In the genomic region with DNA sequence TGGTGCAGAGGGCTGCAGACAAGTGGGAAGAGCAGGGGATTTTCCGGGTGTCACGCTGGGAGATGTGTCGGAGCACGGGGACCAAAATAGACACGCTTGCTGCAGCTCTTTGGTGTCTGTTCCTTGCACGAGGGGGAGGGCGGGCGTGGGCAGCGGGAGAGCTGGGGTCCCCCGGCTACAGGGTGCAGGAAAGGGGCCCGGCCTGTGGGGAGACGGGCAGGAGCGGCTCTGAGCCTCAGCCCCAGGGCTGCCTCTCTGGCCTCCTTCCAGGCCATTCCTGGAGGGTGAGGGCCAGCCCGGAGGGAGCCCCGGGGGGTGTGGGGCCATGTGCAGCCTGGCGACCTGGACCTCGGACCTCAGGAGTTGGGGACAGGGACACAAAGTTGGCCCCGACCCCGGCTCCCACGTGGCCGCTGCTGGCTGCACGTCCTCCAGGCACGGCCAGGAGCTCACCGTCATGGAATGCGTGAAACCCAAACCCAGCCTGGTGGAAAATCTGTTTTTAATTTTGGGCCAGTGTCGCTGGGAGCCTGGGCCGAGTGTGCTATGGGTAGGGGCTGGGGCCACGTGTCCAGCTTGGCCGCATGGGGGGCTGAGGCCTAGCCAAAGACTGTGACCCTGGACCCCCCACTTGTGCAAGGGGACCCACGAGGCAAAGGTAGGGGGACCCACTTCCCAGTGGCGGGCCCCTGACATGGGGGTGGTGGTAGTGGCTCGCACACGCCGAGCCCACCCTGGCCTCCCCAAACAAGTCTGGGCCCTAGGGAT, we compare ENCODE assay signal across 11 cellular contexts. TPM values are rescaled to one million over a fixed set of nuclear protein-coding genes. Genes with fewer than 3 reads are reported as not detected.
DNase-seq lines count a peak whose midpoint lies in the region; ATAC-seq and TF ChIP-seq lines count a peak whose summit lies in the region.
"Had no signal": no experiment of that assay in that cellular context is flagged by ENCODE, and none has a peak within 500 bp of the region (broad histone marks: within the 10 kb centered on the region; RNA-seq: fewer than 3 reads in every experiment).

No MANE protein-coding gene starts in this region.

- no peaks in the 10 kb centered on the region for H4K20me1 ChIP-seq in fibroblast of lung (ENCODE audit: control insufficient read depth, extremely low read depth, insufficient read depth, low read length)
- H4K20me1 ChIP-seq in neural progenitor cell (ENCODE audit: low read depth) = peaks cover 98% of the 10 kb centered on the region

- no peak for TF ChIP-seq CTCF in Peyer's patch (IDR thresholded peaks at IDR 0.05)
- no peak for TF ChIP-seq CTCF in fibroblast of lung (conservative IDR thresholded peaks at IDR 0.05 in 1 of 2, IDR thresholded peaks at IDR 0.05 in 1 of 2; ENCODE audit: low read depth in 1 of 2, low read length in 2 of 2)
- no peak for TF ChIP-seq CTCF in neural progenitor cell (IDR thresholded peaks at IDR 0.05)
- TF ChIP-seq CTCF in type B pancreatic cell (conservative IDR thresholded peaks at IDR 0.05) = no peak

- H3K27ac Mint-ChIP-seq in neural progenitor cell (no peak overlapping the region), type B pancreatic cell (no peak overlapping the region)
- H3K27ac Mint-ChIP-seq: activated naive CD4-positive, alpha-beta T cell treated with anti-CD3 and anti-CD28 coated beads, Interleukin-2, amount 50 U/mL, for 72 hours; T-helper 1 cell treated with Interleukin-12 subunit alpha and Interleukin-12 subunit beta and Interleukin-4 antibody, amounts not matched to agents 30 μg/mL and 1 μg/mL, for 36 hours had no signal

- peak overlapping the region; percentile 83 for H3K4me2 ChIP-seq in fibroblast of lung (ENCODE audit: extremely low read depth, insufficient read depth, low read length)
- no peak overlapping the region for H3K4me2 ChIP-seq in neural progenitor cell

- H3K36me3 Mint-ChIP-seq in neural progenitor cell (no peaks in the 10 kb centered on the region), type B pancreatic cell (no peaks in the 10 kb centered on the region)
- H3K36me3 Mint-ChIP-seq: activated naive CD4-positive, alpha-beta T cell treated with anti-CD3 and anti-CD28 coated beads, Interleukin-2, amount 50 U/mL, for 72 hours had no signal

- H3K79me2 ChIP-seq in fibroblast of lung (ENCODE audit: control insufficient read depth, insufficient read depth, low read length) (peaks cover 72% of the 10 kb centered on the region), neural progenitor cell (ENCODE audit: low read depth) (peaks cover 89% of the 10 kb centered on the region)

- H3K27me3 Mint-ChIP-seq in neural progenitor cell (ENCODE audit: insufficient read depth, low read depth) = no peaks in the 10 kb centered on the region
- H3K27me3 Mint-ChIP-seq in type B pancreatic cell = no peaks in the 10 kb centered on the region

- TF ChIP-seq POLR2A in Peyer's patch (IDR thresholded peaks at IDR 0.05) = no peak

- H3K36me3 ChIP-seq in Peyer's patch = no peaks in the 10 kb centered on the region
- peaks cover 14% of the 10 kb centered on the region for H3K36me3 ChIP-seq in fibroblast of lung (ENCODE audit: control insufficient read depth, insufficient read depth, low read length)
- H3K36me3 ChIP-seq in neural progenitor cell = no peaks in the 10 kb centered on the region

- H3K27ac ChIP-seq in Peyer's patch (peak overlapping the region in 3 of 4 donors; percentile 65 to 82 (median 69)), fibroblast of lung (ENCODE audit: insufficient read depth, low read length) (peak overlapping the region; percentile 93), neural progenitor cell (peak overlapping the region; percentile 27)

- H3K4me3 Mint-ChIP-seq in neural progenitor cell (no peak overlapping the region), type B pancreatic cell (no peak overlapping the region)
- H3K4me3 Mint-ChIP-seq: T-helper 1 cell treated with Interleukin-12 subunit alpha and Interleukin-12 subunit beta and Interleukin-4 antibody, amounts not matched to agents 30 μg/mL and 1 μg/mL, for 36 hours had no signal

- peak overlapping the region; percentile 51 for H3K9ac ChIP-seq in fibroblast of lung (ENCODE audit: insufficient read depth, low read length)
- H3K9ac ChIP-seq in neural progenitor cell = no peak overlapping the region

- ATAC-seq in HG03095 (IDR thresholded peaks at IDR 0.05; ENCODE audit: unreplicated experiment) = no peak
- ATAC-seq: activated naive CD4-positive, alpha-beta T cell treated with anti-CD3 and anti-CD28 coated beads, Interleukin-2, amount 50 U/mL, for 72 hours had no signal

- H3K4me3 ChIP-seq in Peyer's patch (no peak overlapping the region), fibroblast of lung (replicated peaks in 1 of 4; ENCODE audit: control extremely low read depth in 1 of 4, insufficient read depth in 1 of 4, low read depth in 3 of 4, low read length in 4 of 4) (peak overlapping the region in 1 of 4 experiments; percentile 17), neural progenitor cell (no peak overlapping the region)

- H3K4me1 Mint-ChIP-seq in neural progenitor cell (peaks cover 31% of the 10 kb centered on the region), type B pancreatic cell (ENCODE audit: unreplicated experiment) (peaks cover 10% of the 10 kb centered on the region)

- H2AFZ ChIP-seq in fibroblast of lung (ENCODE audit: low read length) = no peak overlapping the region
- no peak overlapping the region for H2AFZ ChIP-seq in neural progenitor cell (replicated peaks)

- H3K9me3 Mint-ChIP-seq in neural progenitor cell (no peaks in the 10 kb centered on the region), type B pancreatic cell (no peaks in the 10 kb centered on the region)
- H3K9me3 Mint-ChIP-seq: activated naive CD4-positive, alpha-beta T cell treated with anti-CD3 and anti-CD28 coated beads, Interleukin-2, amount 50 U/mL, for 72 hours; T-helper 1 cell treated with Interleukin-12 subunit alpha and Interleukin-12 subunit beta and Interleukin-4 antibody, amounts not matched to agents 30 μg/mL and 1 μg/mL, for 36 hours had no signal

- no peaks in the 10 kb centered on the region for H3K27me3 ChIP-seq in Peyer's patch
- no peaks in the 10 kb centered on the region for H3K27me3 ChIP-seq in fibroblast of lung (ENCODE audit: control insufficient read depth, insufficient read depth, low read length)
- no peaks in the 10 kb centered on the region for H3K27me3 ChIP-seq in neural progenitor cell

- DNase-seq in A172 (ENCODE audit: low spot score) (peak; percentile 44), Peyer's patch (no peak), fibroblast of lung (ENCODE audit: low read depth in 2 of 2) (peak; percentile 44 to 77), neural progenitor cell (ENCODE audit: low spot score) (no peak), 8988T (no peak), type B pancreatic cell (ENCODE audit: extremely low spot score, unreplicated experiment) (no peak)
- DNase-seq in stimulated activated naive CD4-positive, alpha-beta T cell treated with Interleukin-2 at 50 U/mL for 16 hours (lab: John Stamatoyannopoulos, UW) = no peak
- DNase-seq: NCI-H1694 treated with DMSO at 0.1 percent for 48 hours had no signal

- H3F3A ChIP-seq in neural progenitor cell (ENCODE audit: low read depth) = peaks cover 18% of the 10 kb centered on the region

- H3K9me3 ChIP-seq in Peyer's patch = no peaks in the 10 kb centered on the region
- H3K9me3 ChIP-seq in fibroblast of lung (ENCODE audit: control insufficient read depth, insufficient read depth, low read depth, low read length) = no peaks in the 10 kb centered on the region
- H3K9me3 ChIP-seq in neural progenitor cell (ENCODE audit: low read depth) = no peaks in the 10 kb centered on the region

- peaks cover 0 to 72% (median 39%) of the 10 kb centered on the region in 4 donors for H3K4me1 ChIP-seq in Peyer's patch
- H3K4me1 ChIP-seq in fibroblast of lung (ENCODE audit: control insufficient read depth, extremely low read depth, insufficient read depth, low read length) = peaks cover 63% of the 10 kb centered on the region
- peaks cover 15% of the 10 kb centered on the region for H3K4me1 ChIP-seq in neural progenitor cell

RNA-seq across cellular contexts. Expression of a gene that starts 6.6 kb away (rescaled TPM):
- 34.3 and 42.4 TPM in 2 replicates for total RNA-seq in A172 (2014; rRNA removed; shearing (Covaris generic))
- 10 to 100 TPM; 61.8 to 99.9 (median 83.4) TPM for total RNA-seq in Peyer's patch
- 15.4 and 19.7 TPM in 2 replicates for total RNA-seq in fibroblast of lung
- polyA plus RNA-seq in fibroblast of lung = 17.4 and 24.5 TPM in 2 replicates
- 53.0 and 66.0 TPM in 2 replicates for polyA plus RNA-seq in fibroblast of lung (2012)
- 31.5 and 42.5 TPM in 2 replicates for polyA minus RNA-seq in fibroblast of lung (ENCODE audit: low replicate concordance)
- total RNA-seq in neural progenitor cell (ENCODE audit: low replicate concordance) = 13.2 and 60.0 TPM in 2 replicates
- total RNA-seq in type B pancreatic cell (ENCODE audit: low replicate concordance) = 124 and 166 TPM in 2 replicates

RNA-seq across cellular contexts. Expression of a gene that starts 49.6 kb away (rescaled TPM):
- 0.07 and 0.28 TPM in 2 replicates for total RNA-seq in A172 (2014; rRNA removed; shearing (Covaris generic))
- under 1 TPM in 1 of 4 donors, not detected in 3; 0.67 TPM for total RNA-seq in Peyer's patch
- 0.26 and 0.33 TPM in 2 replicates for total RNA-seq in fibroblast of lung
- polyA plus RNA-seq in fibroblast of lung = 0.23 and 0.26 TPM in 2 replicates
- polyA plus RNA-seq in fibroblast of lung (2012) = 0.21 and 0.22 TPM in 2 replicates
- 0.26 and 0.82 TPM in 2 replicates for polyA minus RNA-seq in fibroblast of lung (ENCODE audit: low replicate concordance)
- 0.09 TPM in 1 of 2 replicates, not detected in the other for total RNA-seq in neural progenitor cell (ENCODE audit: low replicate concordance)
- 1.2 and 5.6 TPM in 2 replicates for total RNA-seq in type B pancreatic cell (ENCODE audit: low replicate concordance)

Comparison
In these comparisons a context has a peak if more than half of its experiments do, and no peak if none do; other contexts are left out.
1. DNase-seq: peak in A172 (single experiment) and fibroblast of lung (2 of 2); none in Peyer's patch (0 of 3), neural progenitor cell (single experiment), stimulated activated naive CD4-positive, alpha-beta T cell treated with Interleukin-2 at 50 U/mL for 16 hours (single experiment), 8988T (single experiment) and type B pancreatic cell (single experiment).
2. H3K27ac ChIP-seq: peak in every context shown above with its lines; median percentile 93 in fibroblast of lung; 69 in Peyer's patch; 27 in neural progenitor cell.